1 cellular context compared by ENCODE assay signal in genomic region chr12:109309441-109310246, GRCh38.
TF ChIP-seq lines count a peak whose summit lies in the region.

No MANE protein-coding gene starts in this region.

TF ChIP-seq in HEK293, 187 proteins besides CTCF, POLR2A, EP300 and RAD21 (continued from another document):
- TF ChIP-seq PATZ1 (tag by site-specific recombination; IDR thresholded peaks at IDR 0.05): peak; percentile 50; the same call in 1 of the 2 replicates
- no peak for TF ChIP-seq ZNF707 (tag by site-specific recombination; IDR thresholded peaks at IDR 0.05)
- no peak for TF ChIP-seq SCRT1 (tag by site-specific recombination; IDR thresholded peaks at IDR 0.05; ENCODE audit: borderline replicate concordance)
- no peak for TF ChIP-seq MEIS1 (CRISPR knock-in tag; IDR thresholded peaks at IDR 0.05; ENCODE audit: borderline replicate concordance)
- peak; percentile 69 for TF ChIP-seq PRDM10 (tag by site-specific recombination; IDR thresholded peaks at IDR 0.05)
- TF ChIP-seq ZNF473 (tag by site-specific recombination; IDR thresholded peaks at IDR 0.05): no peak
- TF ChIP-seq ZBTB8A (tag by site-specific recombination; IDR thresholded peaks at IDR 0.05): peak; percentile 11; the same call in 1 of the 2 replicates
- no peak for TF ChIP-seq ZNF677 (tag by site-specific recombination; IDR thresholded peaks at IDR 0.05)
- TF ChIP-seq ZNF366 (tag by site-specific recombination; conservative IDR thresholded peaks at IDR 0.05): no peak
- peak; percentile 30; the same call in 1 of the 2 replicates for TF ChIP-seq ZNF561 (tag by site-specific recombination; IDR thresholded peaks at IDR 0.05; ENCODE audit: borderline replicate concordance)
- no peak for TF ChIP-seq ZNF549 (tag by site-specific recombination; IDR thresholded peaks at IDR 0.05)
- TF ChIP-seq INSM2 (tag by site-specific recombination; IDR thresholded peaks at IDR 0.05): no peak
- TF ChIP-seq ZNF449 (tag by site-specific recombination; IDR thresholded peaks at IDR 0.05): peak; percentile 34; the same call in 1 of the 2 replicates
- TF ChIP-seq ZSCAN30 (tag by site-specific recombination; IDR thresholded peaks at IDR 0.05): 0 out of 2 replicates have a peak, but pooled peaks have one; percentile 18
- TF ChIP-seq SETDB1 (IDR thresholded peaks at IDR 0.05; ENCODE audit: insufficient read length, low read length): no peak
- TF ChIP-seq ZNF398 (tag by site-specific recombination; IDR thresholded peaks at IDR 0.05): peak; percentile 83
- TF ChIP-seq OSR2 (tag by site-specific recombination; IDR thresholded peaks at IDR 0.05): no peak
- TF ChIP-seq ZIC2 (tag by site-specific recombination; IDR thresholded peaks at IDR 0.05): peak; percentile 32
- TF ChIP-seq ZFHX2 (tag by site-specific recombination; conservative IDR thresholded peaks at IDR 0.05): peak; percentile 76
- 0 out of 2 replicates have a peak, but pooled peaks have one; percentile 29 for TF ChIP-seq EGR2 (tag by site-specific recombination; IDR thresholded peaks at IDR 0.05; ENCODE audit: low read depth)
- TF ChIP-seq ZBTB1 (tag by site-specific recombination; IDR thresholded peaks at IDR 0.05): no peak
- no peak for TF ChIP-seq ZNF202 (tag by site-specific recombination; IDR thresholded peaks at IDR 0.05; ENCODE audit: borderline replicate concordance)
- no peak for TF ChIP-seq ZNF558 (tag by site-specific recombination; IDR thresholded peaks at IDR 0.05)
- TF ChIP-seq TCF7L2 (IDR thresholded peaks at IDR 0.05; ENCODE audit: borderline replicate concordance, low read depth, low read length): no peak
- TF ChIP-seq SALL2 (tag by site-specific recombination; IDR thresholded peaks at IDR 0.05; ENCODE audit: borderline replicate concordance): no peak
- no peak for TF ChIP-seq KLF17 (tag by site-specific recombination; IDR thresholded peaks at IDR 0.05)
- TF ChIP-seq ZNF560 (tag by site-specific recombination; IDR thresholded peaks at IDR 0.05; ENCODE audit: borderline replicate concordance): no peak
- no peak for TF ChIP-seq ZNF791 (tag by site-specific recombination; IDR thresholded peaks at IDR 0.05)
- no peak for TF ChIP-seq ZNF114 (tag by site-specific recombination; IDR thresholded peaks at IDR 0.05)
- peak; percentile 24; the same call in 1 of the 2 replicates for TF ChIP-seq ZFP69B (tag by site-specific recombination; IDR thresholded peaks at IDR 0.05)
- no peak for TF ChIP-seq ZNF140 (tag by site-specific recombination; IDR thresholded peaks at IDR 0.05)
- 0 out of 2 replicates have a peak, but pooled peaks have one; percentile 17 for TF ChIP-seq ZBTB48 (tag by site-specific recombination; IDR thresholded peaks at IDR 0.05)
- TF ChIP-seq ZNF133 (tag by site-specific recombination; IDR thresholded peaks at IDR 0.05): no peak
